ENCODE assay signal across 8 cellular contexts in the genomic region with DNA sequence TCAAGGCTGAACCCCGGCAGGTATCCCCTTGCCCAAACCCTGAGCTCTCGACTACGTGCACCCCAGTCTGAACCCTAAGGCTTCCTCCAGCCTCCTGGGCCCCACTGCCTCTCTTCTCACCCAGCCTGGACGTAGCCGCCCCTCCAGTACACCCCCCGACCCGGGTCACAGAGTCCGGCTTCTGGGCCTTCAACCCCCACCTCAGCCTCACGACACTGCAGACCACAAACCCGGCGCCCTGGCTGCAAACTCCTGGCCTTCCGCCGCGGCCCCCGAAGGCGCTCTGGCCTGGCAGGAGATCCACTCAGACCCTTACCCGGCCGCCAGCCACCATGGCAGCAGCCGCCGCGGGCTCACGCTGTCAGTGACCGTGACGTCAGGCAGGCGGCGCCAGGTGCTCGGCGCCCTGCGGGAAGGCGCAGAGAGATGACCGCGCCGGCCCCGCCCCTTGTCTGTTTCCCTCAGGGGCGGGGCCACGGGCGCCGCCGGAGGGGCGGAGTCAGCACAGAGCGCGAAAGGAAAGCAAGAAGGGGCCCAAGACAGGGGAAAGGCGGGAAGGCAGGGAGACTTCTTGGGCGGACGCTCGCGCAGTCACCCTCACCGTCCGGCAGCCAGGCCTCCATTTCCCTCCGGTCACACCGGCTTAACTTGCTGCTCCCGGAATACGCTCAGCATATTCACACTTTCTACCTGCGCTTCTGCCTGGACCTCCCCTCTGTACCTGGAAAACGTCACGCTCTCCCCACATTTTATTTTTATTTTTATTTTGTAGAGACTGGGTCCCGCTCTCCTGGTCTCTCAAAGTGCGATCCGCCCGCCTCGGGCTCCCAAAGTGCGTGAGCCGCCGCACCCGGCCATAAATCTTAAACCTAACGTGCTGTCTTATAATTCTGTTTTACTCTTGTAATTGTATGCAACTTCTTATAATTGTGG. TPM values are rescaled to one million over a fixed set of nuclear protein-coding genes. Genes with fewer than 3 reads are reported as not detected.
DNase-seq lines count a peak whose midpoint lies in the region; ATAC-seq and TF ChIP-seq lines count a peak whose summit lies in the region.

A gene with protein sequence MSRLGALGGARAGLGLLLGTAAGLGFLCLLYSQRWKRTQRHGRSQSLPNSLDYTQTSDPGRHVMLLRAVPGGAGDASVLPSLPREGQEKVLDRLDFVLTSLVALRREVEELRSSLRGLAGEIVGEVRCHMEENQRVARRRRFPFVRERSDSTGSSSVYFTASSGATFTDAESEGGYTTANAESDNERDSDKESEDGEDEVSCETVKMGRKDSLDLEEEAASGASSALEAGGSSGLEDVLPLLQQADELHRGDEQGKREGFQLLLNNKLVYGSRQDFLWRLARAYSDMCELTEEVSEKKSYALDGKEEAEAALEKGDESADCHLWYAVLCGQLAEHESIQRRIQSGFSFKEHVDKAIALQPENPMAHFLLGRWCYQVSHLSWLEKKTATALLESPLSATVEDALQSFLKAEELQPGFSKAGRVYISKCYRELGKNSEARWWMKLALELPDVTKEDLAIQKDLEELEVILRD (minus strand): TSS at position 372 of the 933 bp plus-strand sequence. CDS start 471 bp downstream, outside the sequence.

- ATAC-seq in GM21576 (IDR thresholded peaks at IDR 0.05; ENCODE audit: unreplicated experiment) = peak; percentile 61

- no peaks in the 10 kb centered on the region for H3K36me3 ChIP-seq in mucosa of stomach (ENCODE audit: control insufficient read depth, insufficient read depth, low read length)

- H3K4me3 ChIP-seq in Jurkat, Clone E6-1 (ENCODE audit: low read length) = peak within 1 kb of the TSS; percentile 95
- H3K4me3 ChIP-seq in epithelial cell of proximal tubule (ENCODE audit: low read depth, low read length) (peak within 1 kb of the TSS; percentile 87), mucosa of stomach (ENCODE audit: low read length) (peak within 1 kb of the TSS; percentile 82)

- no peaks in the 10 kb centered on the region for H3K9me3 ChIP-seq in mucosa of stomach (ENCODE audit: control insufficient read depth, low read length)

- H3K4me1 ChIP-seq in mucosa of stomach (ENCODE audit: control insufficient read depth, insufficient read depth, low read length) = peaks cover 10% of the 10 kb centered on the region

- DNase-seq in DMS114 treated with DMSO at 0.1 percent for 48 hours (lab: John Stamatoyannopoulos, UW; ENCODE audit: unreplicated experiment) = peak; percentile 88
- peak; percentile 88 for DNase-seq in Jurkat, Clone E6-1 (ENCODE audit: low read depth, low spot score)
- DNase-seq in activated T-cell treated with anti-CD3 and anti-CD28 coated beads, Interleukin-2, amount 50 U/mL, for 1 hour = peak; percentile 95
- DNase-seq in epithelial cell of proximal tubule (ENCODE audit: low read depth) = no peak
- DNase-seq in stimulated activated CD8-positive, alpha-beta memory T cell treated with anti-CD3 and anti-CD28 coated beads, Interleukin-7, amount 100 ng/mL, for 1 hour (ENCODE audit: low read depth in 2 of 2) = peak; percentile 85 to 87

- H3K27me3 ChIP-seq in mucosa of stomach (ENCODE audit: control insufficient read depth, insufficient read depth, low read length) = no peaks in the 10 kb centered on the region

- no peak for TF ChIP-seq CTCF in epithelial cell of proximal tubule (conservative IDR thresholded peaks at IDR 0.05; ENCODE audit: low read depth, low read length)

- H3K9ac ChIP-seq in mucosa of stomach (ENCODE audit: low read length) = peak within 1 kb of the TSS; percentile 92

TF ChIP-seq in PFSK-1, 5 proteins besides CTCF, POLR2A, EP300 and RAD21:
- TF ChIP-seq, protein P1, sequence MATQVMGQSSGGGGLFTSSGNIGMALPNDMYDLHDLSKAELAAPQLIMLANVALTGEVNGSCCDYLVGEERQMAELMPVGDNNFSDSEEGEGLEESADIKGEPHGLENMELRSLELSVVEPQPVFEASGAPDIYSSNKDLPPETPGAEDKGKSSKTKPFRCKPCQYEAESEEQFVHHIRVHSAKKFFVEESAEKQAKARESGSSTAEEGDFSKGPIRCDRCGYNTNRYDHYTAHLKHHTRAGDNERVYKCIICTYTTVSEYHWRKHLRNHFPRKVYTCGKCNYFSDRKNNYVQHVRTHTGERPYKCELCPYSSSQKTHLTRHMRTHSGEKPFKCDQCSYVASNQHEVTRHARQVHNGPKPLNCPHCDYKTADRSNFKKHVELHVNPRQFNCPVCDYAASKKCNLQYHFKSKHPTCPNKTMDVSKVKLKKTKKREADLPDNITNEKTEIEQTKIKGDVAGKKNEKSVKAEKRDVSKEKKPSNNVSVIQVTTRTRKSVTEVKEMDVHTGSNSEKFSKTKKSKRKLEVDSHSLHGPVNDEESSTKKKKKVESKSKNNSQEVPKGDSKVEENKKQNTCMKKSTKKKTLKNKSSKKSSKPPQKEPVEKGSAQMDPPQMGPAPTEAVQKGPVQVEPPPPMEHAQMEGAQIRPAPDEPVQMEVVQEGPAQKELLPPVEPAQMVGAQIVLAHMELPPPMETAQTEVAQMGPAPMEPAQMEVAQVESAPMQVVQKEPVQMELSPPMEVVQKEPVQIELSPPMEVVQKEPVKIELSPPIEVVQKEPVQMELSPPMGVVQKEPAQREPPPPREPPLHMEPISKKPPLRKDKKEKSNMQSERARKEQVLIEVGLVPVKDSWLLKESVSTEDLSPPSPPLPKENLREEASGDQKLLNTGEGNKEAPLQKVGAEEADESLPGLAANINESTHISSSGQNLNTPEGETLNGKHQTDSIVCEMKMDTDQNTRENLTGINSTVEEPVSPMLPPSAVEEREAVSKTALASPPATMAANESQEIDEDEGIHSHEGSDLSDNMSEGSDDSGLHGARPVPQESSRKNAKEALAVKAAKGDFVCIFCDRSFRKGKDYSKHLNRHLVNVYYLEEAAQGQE (IDR thresholded peaks at IDR 0.05; ENCODE audit: insufficient read depth in 1 of 2, low read depth in 2 of 2, low read length in 2 of 2) = no peak
- peak; percentile 73; the same call in 1 of the 2 replicates for TF ChIP-seq TAF1 (IDR thresholded peaks at IDR 0.05; ENCODE audit: borderline replicate concordance, insufficient read depth, low read length)
- TF ChIP-seq FOXP2 (optimal IDR thresholded peaks at IDR 0.05; ENCODE audit: borderline replicate concordance, extremely low read depth, extremely low read length, insufficient read depth) = peak; percentile 97
- TF ChIP-seq POLR2AphosphoS5 (IDR thresholded peaks at IDR 0.05; ENCODE audit: low read depth, low read length) = peak; percentile 77
- TF ChIP-seq SIN3A (IDR thresholded peaks at IDR 0.05; ENCODE audit: borderline replicate concordance, insufficient read depth, low read length) = peak; percentile 92; the same call in 1 of the 2 replicates

RNA-seq across cellular contexts. Expression of the gene that starts here (rescaled TPM):
- polyA plus RNA-seq in Jurkat, Clone E6-1 (2012; ENCODE audit: insufficient read depth, insufficient read length) = 29.1 TPM
- 41.2 TPM for polyA plus RNA-seq in PFSK-1 (2012; ENCODE audit: insufficient read length, low read depth)
- total RNA-seq in epithelial cell of proximal tubule = 20.6 and 25.4 TPM in 2 replicates
